12 cellular contexts compared by ENCODE assay signal in the genomic region with DNA sequence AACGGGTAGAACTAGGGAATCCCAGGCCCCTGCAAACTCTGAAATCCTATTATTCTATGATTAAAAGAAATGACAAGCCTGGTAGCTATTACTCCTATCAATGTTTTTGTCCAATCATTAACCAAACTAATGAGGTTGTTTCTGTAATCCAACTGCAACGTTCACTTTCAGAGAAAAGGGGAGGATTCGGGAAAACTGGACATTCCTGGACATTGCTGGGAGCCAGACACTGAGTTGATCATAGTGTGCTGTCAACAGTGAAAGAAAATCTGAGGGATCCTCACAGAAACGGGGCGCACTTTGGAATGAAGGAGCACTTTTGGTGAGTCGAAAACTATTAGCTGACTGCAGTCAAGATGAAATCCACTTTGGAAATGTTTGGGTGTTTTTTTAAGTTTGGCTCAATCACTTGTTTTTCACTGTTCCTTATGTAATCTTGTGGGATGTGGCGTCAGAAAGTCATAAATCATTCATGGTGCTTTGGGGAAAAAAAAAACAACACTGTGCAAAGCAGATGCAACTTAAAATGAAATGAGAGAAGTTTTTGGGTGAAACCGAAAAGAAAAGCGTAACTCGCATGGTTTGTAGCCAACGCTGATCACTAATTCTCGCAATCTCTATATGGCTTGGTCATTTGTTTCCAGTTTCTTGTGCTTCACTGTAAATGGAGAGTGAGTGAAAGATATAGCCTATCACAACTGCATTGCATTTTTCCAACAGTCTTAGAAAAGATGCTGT. TPM values are rescaled to one million over a fixed set of nuclear protein-coding genes. Genes with fewer than 3 reads are reported as not detected.
DNase-seq lines count a peak whose midpoint lies in the region; ATAC-seq and TF ChIP-seq lines count a peak whose summit lies in the region.
"Had no signal": no experiment of that assay in that cellular context is flagged by ENCODE, and none has a peak within 500 bp of the region (broad histone marks: within the 10 kb centered on the region; RNA-seq: fewer than 3 reads in every experiment).

No MANE protein-coding gene starts in this region.

- no peak overlapping the region for H3K27ac Mint-ChIP-seq in endodermal cell

- ATAC-seq in GM21528 (IDR thresholded peaks at IDR 0.05; ENCODE audit: low FRiP score, unreplicated experiment) (peak; percentile 79), HG03558 (IDR thresholded peaks at IDR 0.05; ENCODE audit: extremely low read depth, unreplicated experiment) (peak; percentile 88), GM21360 (IDR thresholded peaks at IDR 0.05; ENCODE audit: unreplicated experiment) (no peak)

- no peak for TF ChIP-seq CTCF in GM13977 (IDR thresholded peaks at IDR 0.05; ENCODE audit: extremely low read depth, insufficient read depth, missing control alignments)
- no peak for TF ChIP-seq CTCF in endodermal cell (conservative IDR thresholded peaks at IDR 0.05)

- no peak overlapping the region for H3K4me3 ChIP-seq in endodermal cell (ENCODE audit: low read length)

- no peak overlapping the region for H3K9ac ChIP-seq in endodermal cell (ENCODE audit: extremely low read depth, low read length, poor library complexity, severe bottlenecking)

- H3K27ac ChIP-seq in endodermal cell (ENCODE audit: low read depth, low read length) (no peak overlapping the region), caudate nucleus (ENCODE audit: low read depth, low read length) (no peak overlapping the region)

- H3K27me3 ChIP-seq in endodermal cell (ENCODE audit: control insufficient read depth, insufficient read depth, low read length, poor library complexity, severe bottlenecking) = peaks cover 26% of the 10 kb centered on the region

- H3K4me1 Mint-ChIP-seq in endodermal cell = peaks cover 10% of the 10 kb centered on the region
- H3K4me1 Mint-ChIP-seq: central memory CD8-positive, alpha-beta T cell had no signal

- H3K36me3 Mint-ChIP-seq in endodermal cell (ENCODE audit: low read depth) = no peaks in the 10 kb centered on the region

- no peaks in the 10 kb centered on the region for H3K36me3 ChIP-seq in endodermal cell (ENCODE audit: control insufficient read depth, insufficient read depth, low read length)

- H3K9me3 ChIP-seq in endodermal cell (ENCODE audit: control insufficient read depth, low read length) = no peaks in the 10 kb centered on the region

- in situ Hi-C loops in GM13977 (cut with MboI; ENCODE audit: low pct_unique_long_range_greater_than_20kb, low sequenced_read_pairs, unreplicated experiment) = no loop called here

- no peaks in the 10 kb centered on the region for H3K4me1 ChIP-seq in endodermal cell (ENCODE audit: control insufficient read depth, insufficient read depth, low read length)

- no peak overlapping the region for H3K4me3 Mint-ChIP-seq in endodermal cell
- H3K4me3 Mint-ChIP-seq: central memory CD8-positive, alpha-beta T cell had no signal

- no peaks in the 10 kb centered on the region for H3K9me3 Mint-ChIP-seq in endodermal cell
- H3K9me3 Mint-ChIP-seq: central memory CD8-positive, alpha-beta T cell had no signal

- peaks cover 14% of the 10 kb centered on the region for H3K27me3 Mint-ChIP-seq in endodermal cell (ENCODE audit: insufficient read depth)

- 87 to 93% methylated on average over 10 to 12 of the region's 12 CpGs for WGBS in endodermal cell (ENCODE audit: insufficient coverage in 1 of 2, insufficient read length in 1 of 2), 2 experiments

- peak; percentile 47 for DNase-seq in GM13977 (ENCODE audit: low spot score)
- DNase-seq in kidney glomerular epithelial cell (lab: John Stamatoyannopoulos, UW) = peak; percentile 50
- no peak for DNase-seq in endodermal cell
- no peak for DNase-seq in caudate nucleus (lab: John Stamatoyannopoulos, UW)
- no peak for DNase-seq in DMS 273 (lab: John Stamatoyannopoulos, UW; ENCODE audit: unreplicated experiment)
- DNase-seq: DND-41, Kasumi-1, T1000 had no signal

RNA-seq across cellular contexts. Expression of a gene that starts 51.2 kb away (rescaled TPM):
- under 1 TPM; 0.60 to 0.68 TPM for total RNA-seq in endodermal cell
- 0.36 TPM for polyA plus RNA-seq in endodermal cell (2013, experiment 1 of 2)
- polyA plus RNA-seq in endodermal cell (2013, experiment 2 of 2) = 0.21 TPM

Comparison
In these comparisons a context has a peak if more than half of its experiments do, and no peak if none do; other contexts are left out.
1. DNase-seq: peak in GM13977 (single experiment) and kidney glomerular epithelial cell (single experiment); none in endodermal cell (single experiment), caudate nucleus (0 of 61) and DMS 273 (single experiment).